In the genomic region with DNA sequence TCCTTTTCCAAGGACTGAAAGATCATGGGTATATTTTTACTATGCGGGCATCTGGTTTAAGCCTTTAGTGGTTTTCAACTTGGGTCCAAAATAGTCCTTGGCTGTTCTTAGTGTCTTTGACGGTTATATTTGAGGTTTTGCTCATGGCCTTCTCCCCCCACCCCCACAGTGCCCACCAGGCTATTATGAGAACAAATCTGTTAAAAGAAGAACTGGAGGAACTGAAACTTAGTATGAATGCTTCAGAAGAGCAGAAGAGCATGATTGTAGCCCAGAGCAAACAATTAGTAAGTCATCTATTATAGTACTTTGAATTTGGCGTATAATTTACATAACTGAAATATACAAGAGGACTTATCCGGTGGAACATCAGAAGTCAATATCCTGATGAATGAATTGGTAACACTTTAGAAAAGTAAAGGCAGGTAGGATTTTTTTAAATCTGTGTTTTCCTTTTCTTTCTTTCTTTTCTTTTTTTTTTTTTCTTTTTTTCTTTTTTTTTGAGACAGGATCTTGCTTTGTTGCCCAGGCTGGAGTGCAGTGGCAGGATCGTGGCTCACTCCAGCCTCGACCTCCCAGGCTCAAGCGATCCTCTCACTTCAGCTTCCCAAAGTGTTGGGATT, we compare ENCODE assay signal across 12 cellular contexts.
DNase-seq lines count a peak whose midpoint lies in the region; ATAC-seq and TF ChIP-seq lines count a peak whose summit lies in the region.
"Had no signal": no experiment of that assay in that cellular context is flagged by ENCODE, and none has a peak within 500 bp of the region (broad histone marks: within the 10 kb centered on the region; RNA-seq: fewer than 3 reads in every experiment).

No MANE protein-coding gene starts in this region.

- peak overlapping the region; percentile 48 to 89 (median 70) for H3K27ac Mint-ChIP-seq in naive B cell

- H3K4me3 Mint-ChIP-seq in naive B cell: peak overlapping the region; percentile 36 to 85 (median 74)

- no peaks in the 10 kb centered on the region for H3K27me3 ChIP-seq in tibial nerve

- H3K36me3 ChIP-seq in tibial nerve: no peaks in the 10 kb centered on the region

- ATAC-seq in GM19025 (IDR thresholded peaks at IDR 0.05; ENCODE audit: low read depth, unreplicated experiment) (peak; percentile 95), HG02623 (IDR thresholded peaks at IDR 0.05; ENCODE audit: unreplicated experiment) (peak; percentile 81), HG03469 (IDR thresholded peaks at IDR 0.05; ENCODE audit: unreplicated experiment) (peak; percentile 88), naive B cell (ENCODE audit: low read depth in 2 of 2) (peak; percentile 89 to 94)
- ATAC-seq: PC-3 had no signal

- DNase-seq in naive B cell: peak; percentile 66
- no peak for DNase-seq in NCI-H82 (lab: John Stamatoyannopoulos, UW)
- DNase-seq in T-helper 2 cell: no peak
- DNase-seq in anterior cingulate cortex (lab: John Stamatoyannopoulos, UW): no peak
- no peak for DNase-seq in tibial nerve (ENCODE audit: low spot score in 2 of 2)
- DNase-seq: activated CD4-positive, alpha-beta T cell treated with anti-CD3 and anti-CD28 coated beads for 48 hours; amygdala; IMR-90; PC-3 had no signal

- H3K36me3 Mint-ChIP-seq in naive B cell: peaks cover 0 to 14% of the 10 kb centered on the region in 2 donors

- no peak for TF ChIP-seq CTCF in tibial nerve (IDR thresholded peaks at IDR 0.05)

- H3K4me3 ChIP-seq in tibial nerve: no peak overlapping the region

- H3K4me1 ChIP-seq in tibial nerve: no peaks in the 10 kb centered on the region

- no peak overlapping the region for H3K27ac ChIP-seq in tibial nerve

- H3K9me3 ChIP-seq in tibial nerve: peaks cover 0 to 15% (median 2%) of the 10 kb centered on the region in 4 donors

- WGBS in tibial nerve, 2 donors: 80 to 86% methylated on average over 7 of the region's 7 CpGs

- TF ChIP-seq EP300 in tibial nerve (IDR thresholded peaks at IDR 0.05): no peak

- no peaks in the 10 kb centered on the region for H3K27me3 Mint-ChIP-seq in naive B cell

- peaks cover 36 to 77% (median 40%) of the 10 kb centered on the region in 3 donors for H3K4me1 Mint-ChIP-seq in naive B cell

- TF ChIP-seq POLR2A in tibial nerve (IDR thresholded peaks at IDR 0.05): no peak

- peaks cover 0 to 20% (median 7%) of the 10 kb centered on the region in 7 donors for H3K9me3 Mint-ChIP-seq in naive B cell
